Comparison of ENCODE assay signal across 10 cellular contexts in genomic region chr1:60010690-60011089, GRCh38.
"Had no signal": no experiment of that assay in that cellular context is flagged by ENCODE, and none has a peak within 500 bp of the region (broad histone marks: within the 10 kb centered on the region; RNA-seq: fewer than 3 reads in every experiment).

No MANE protein-coding gene starts in this region.

- H3K4me1 ChIP-seq: HAP-1 had no signal

- DNase-seq: GM23248, GOT3, H7, H9, HCEC 1CT, HFFc6 had no signal

- H3K27ac ChIP-seq: GM23248 had no signal

- H3K36me3 ChIP-seq: HAP-1 had no signal

- H3K9me3 ChIP-seq: HAP-1 had no signal

- H3K4me2 ChIP-seq: GM23338 had no signal

- H3K9ac ChIP-seq: GM23248 had no signal

- H3K4me3 ChIP-seq: GM23248, GM23338, HAP-1 had no signal

- H2AFZ ChIP-seq: GM23248, GM23338 had no signal

- FAIRE-seq: H1, H54 had no signal
